43 cellular contexts compared by ENCODE assay signal in the genomic region with DNA sequence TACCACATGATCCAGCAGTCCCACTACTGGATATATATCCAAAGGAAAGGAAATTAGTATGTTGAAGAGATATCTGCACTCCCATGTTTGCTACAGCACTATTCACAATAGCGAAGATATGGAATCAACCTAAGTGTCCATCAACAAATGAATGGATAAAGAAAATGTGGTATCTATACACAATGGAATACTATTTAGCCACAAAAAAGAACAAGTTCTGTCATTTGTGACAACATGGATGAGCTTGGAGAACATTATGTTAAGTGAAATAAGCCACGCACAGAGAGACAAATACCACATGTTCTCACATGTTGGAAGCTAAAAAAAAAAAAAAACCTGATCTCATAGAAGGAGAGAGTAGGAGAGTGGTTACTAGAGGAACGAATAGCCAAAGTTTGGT. TPM values are rescaled to one million over a fixed set of nuclear protein-coding genes. Genes with fewer than 3 reads are reported as not detected.
"Had no signal": no experiment of that assay in that cellular context is flagged by ENCODE, and none has a peak within 500 bp of the region (broad histone marks: within the 10 kb centered on the region; RNA-seq: fewer than 3 reads in every experiment).

No MANE protein-coding gene starts in this region.

- H3K27ac ChIP-seq: adrenal gland, ascending aorta, body of pancreas, brain microvascular endothelial cell, breast epithelium, cardiac muscle cell had no signal

- H3K4me1 ChIP-seq: ascending aorta, body of pancreas, breast epithelium had no signal

- H3K27me3 ChIP-seq: adrenal gland, ascending aorta, body of pancreas, brain microvascular endothelial cell, breast epithelium, cardiac muscle cell had no signal

- H3K9me3 Mint-ChIP-seq: activated naive CD4-positive, alpha-beta T cell treated with anti-CD3 and anti-CD28 coated beads, Interleukin-2, amount 50 U/mL, for 24 hours; central memory CD8-positive, alpha-beta T cell had no signal

- H3K4me1 Mint-ChIP-seq: activated naive CD4-positive, alpha-beta T cell treated with anti-CD3 and anti-CD28 coated beads, Interleukin-2, amount 10 ng/mL, durations not matched to agents 7 days and 5 days; activated naive CD4-positive, alpha-beta T cell treated with anti-CD3 and anti-CD28 coated beads, Interleukin-2, amount 50 U/mL, for 24 hours; activated naive CD8-positive, alpha-beta T cell treated with anti-CD3 and anti-CD28 coated beads, Interleukin-2, amount 10 ng/mL, durations not matched to agents 7 days and 5 days; brain; central memory CD8-positive, alpha-beta T cell had no signal

- H3K36me3 ChIP-seq: breast epithelium had no signal

- DNase-seq: activated effector memory CD4-positive, alpha-beta T cell treated with anti-CD3 and anti-CD28 coated beads, Interleukin-2, amount 50 U/mL, for 16 hours; activated effector memory CD4-positive, alpha-beta T cell treated with Interleukin-2 at 50 U/mL for 16 hours; activated gamma-delta T cell; activated gamma-delta T cell treated with Interleukin-2 at 50 U/mL for 16 hours; activated naive CD4-positive, alpha-beta T cell; activated naive CD4-positive, alpha-beta T cell treated with anti-CD3 and anti-CD28 coated beads for 36 hours; activated naive CD4-positive, alpha-beta T cell treated with anti-CD3 and anti-CD28 coated beads, Interleukin-2, amount 10 ng/mL, durations not matched to agents 7 days and 5 days; activated naive CD4-positive, alpha-beta T cell treated with anti-CD3 and anti-CD28 coated beads, Interleukin-2, amount 50 U/mL, for 16 hours; activated naive CD4-positive, alpha-beta T cell treated with Interleukin-2 at 50 U/mL for 16 hours; activated naive CD8-positive, alpha-beta T cell treated with anti-CD3 and anti-CD28 coated beads for 36 hours; activated naive CD8-positive, alpha-beta T cell treated with anti-CD3 and anti-CD28 coated beads, Interleukin-2, amount 10 ng/mL, durations not matched to agents 7 days and 5 days; activated naive CD8-positive, alpha-beta T cell treated with anti-CD3 and anti-CD28 coated beads, Interleukin-2, amount 50 U/mL, for 24 hours; activated T-cell treated with anti-CD3 and anti-CD28 coated beads, Interleukin-2, amount 50 U/mL, for 1 hour; activated T-cell treated with anti-CD3 and anti-CD28 coated beads, Interleukin-2, amount 50 U/mL, for 24 hours; activated T-cell treated with anti-CD3 and anti-CD28 coated beads, Interleukin-2, amount 50 U/mL, for 4 hours; activated T-cell treated with anti-CD3 and anti-CD28 coated beads, Interleukin-2, amount 50 U/mL, for 48 hours; activated T-cell treated with anti-CD3 and anti-CD28 coated beads, Interleukin-2, amount 50 U/mL, for 72 hours; adrenal gland; amniotic stem cell; amygdala; anterior cingulate cortex; aorta; body of pancreas; brain microvascular endothelial cell; caudate nucleus; central memory CD4-positive, alpha-beta T cell; cerebellar nuclear complex had no signal

- H3K4me3 Mint-ChIP-seq: activated naive CD4-positive, alpha-beta T cell treated with anti-CD3 and anti-CD28 coated beads for 36 hours; activated naive CD4-positive, alpha-beta T cell treated with anti-CD3 and anti-CD28 coated beads, Interleukin-2, amount 10 ng/mL, durations not matched to agents 7 days and 5 days; activated naive CD4-positive, alpha-beta T cell treated with anti-CD3 and anti-CD28 coated beads, Interleukin-2, amount 50 U/mL, for 24 hours; activated naive CD8-positive, alpha-beta T cell; activated naive CD8-positive, alpha-beta T cell treated with anti-CD3 and anti-CD28 coated beads for 36 hours; activated naive CD8-positive, alpha-beta T cell treated with anti-CD3 and anti-CD28 coated beads, Interleukin-2, amount 10 ng/mL, durations not matched to agents 7 days and 5 days; activated naive CD8-positive, alpha-beta T cell treated with anti-CD3 and anti-CD28 coated beads, Interleukin-2, amount 50 U/mL, for 24 hours; activated T-cell treated with anti-CD3 and anti-CD28 coated beads, Interleukin-2, amount 50 U/mL, for 24 hours; activated T-cell treated with anti-CD3 and anti-CD28 coated beads, Interleukin-2, amount 50 U/mL, for 4 hours; activated T-cell treated with anti-CD3 and anti-CD28 coated beads, Interleukin-2, amount 50 U/mL, for 72 hours; activated T-helper 1 cell treated with anti-CD3 and anti-CD28 coated beads, Interleukin-12 subunit alpha, Interleukin-12 subunit beta, Interleukin-2, Interleukin-4 antibody, amounts not matched to agents 30 ng/mL and 10 ng/mL and 1 ng/mL, durations not matched to agents 14 hours and 24 hours and 36 hours; activated T-helper 17 cell treated with anti-CD3 and anti-CD28 coated beads, Interleukin-2, amount 50 U/mL, for 72 hours; brain; central memory CD8-positive, alpha-beta T cell had no signal

- H3K9me3 ChIP-seq: adrenal gland, ascending aorta, body of pancreas had no signal

- H3K27me3 Mint-ChIP-seq: activated naive CD4-positive, alpha-beta T cell treated with anti-CD3 and anti-CD28 coated beads, Interleukin-2, amount 10 ng/mL, durations not matched to agents 7 days and 5 days; activated naive CD4-positive, alpha-beta T cell treated with anti-CD3 and anti-CD28 coated beads, Interleukin-2, amount 50 U/mL, for 24 hours; activated naive CD8-positive, alpha-beta T cell; activated naive CD8-positive, alpha-beta T cell treated with anti-CD3 and anti-CD28 coated beads for 36 hours; activated naive CD8-positive, alpha-beta T cell treated with anti-CD3 and anti-CD28 coated beads, Interleukin-2, amount 10 ng/mL, durations not matched to agents 7 days and 5 days; activated naive CD8-positive, alpha-beta T cell treated with anti-CD3 and anti-CD28 coated beads, Interleukin-2, amount 50 U/mL, for 24 hours; activated T-cell treated with anti-CD3 and anti-CD28 coated beads, Interleukin-2, amount 50 U/mL, for 24 hours; activated T-helper 17 cell treated with anti-CD3 and anti-CD28 coated beads, Interleukin-2, amount 50 U/mL, for 72 hours; brain; central memory CD8-positive, alpha-beta T cell had no signal

- FAIRE-seq: astrocyte, bronchial epithelial cell had no signal

- H3K27ac Mint-ChIP-seq: activated naive CD4-positive, alpha-beta T cell treated with anti-CD3 and anti-CD28 coated beads for 36 hours; activated naive CD4-positive, alpha-beta T cell treated with anti-CD3 and anti-CD28 coated beads, Interleukin-2, amount 10 ng/mL, durations not matched to agents 7 days and 5 days; activated naive CD4-positive, alpha-beta T cell treated with anti-CD3 and anti-CD28 coated beads, Interleukin-2, amount 50 U/mL, for 24 hours; activated naive CD4-positive, alpha-beta T cell treated with anti-CD3 and anti-CD28 coated beads, Interleukin-2, amount 50 U/mL, for 72 hours; activated naive CD8-positive, alpha-beta T cell; activated naive CD8-positive, alpha-beta T cell treated with anti-CD3 and anti-CD28 coated beads for 36 hours; activated naive CD8-positive, alpha-beta T cell treated with anti-CD3 and anti-CD28 coated beads, Interleukin-2, amount 10 ng/mL, durations not matched to agents 7 days and 5 days; activated naive CD8-positive, alpha-beta T cell treated with anti-CD3 and anti-CD28 coated beads, Interleukin-2, amount 50 U/mL, for 24 hours; activated T-cell treated with anti-CD3 and anti-CD28 coated beads, Interleukin-2, amount 50 U/mL, for 24 hours; activated T-cell treated with anti-CD3 and anti-CD28 coated beads, Interleukin-2, amount 50 U/mL, for 72 hours; activated T-helper 1 cell treated with anti-CD3 and anti-CD28 coated beads, Interleukin-12 subunit alpha, Interleukin-12 subunit beta, Interleukin-2, Interleukin-4 antibody, amounts not matched to agents 30 ng/mL and 10 ng/mL and 1 ng/mL, durations not matched to agents 14 hours and 24 hours and 36 hours; activated T-helper 17 cell treated with anti-CD3 and anti-CD28 coated beads, Interleukin-2, amount 50 U/mL, for 72 hours; activated T-helper 2 cell treated with anti-CD3 and anti-CD28 coated beads, Interferon-gamma antibody, Interleukin-2, Interleukin-4, amounts not matched to agents 10 μg/mL and 5 μg/mL and 100 μg/mL, durations not matched to agents 14 hours and 24 hours and 36 hours; brain had no signal

- H3K4me3 ChIP-seq: adrenal gland, ascending aorta, body of pancreas, breast epithelium, cardiac muscle cell had no signal

- ATAC-seq: activated naive CD4-positive, alpha-beta T cell treated with anti-CD3 and anti-CD28 coated beads, Interleukin-2, amount 50 U/mL, for 72 hours; activated naive CD8-positive, alpha-beta T cell treated with anti-CD3 and anti-CD28 coated beads, Interleukin-2, amount 50 U/mL, for 24 hours; activated T-cell treated with anti-CD3 and anti-CD28 coated beads, Interleukin-2, amount 50 U/mL, for 4 hours; activated T-cell treated with anti-CD3 and anti-CD28 coated beads, Interleukin-2, amount 50 U/mL, for 72 hours; activated T-helper 17 cell treated with anti-CD3 and anti-CD28 coated beads, Interleukin-2, amount 50 U/mL, for 72 hours; body of pancreas had no signal

RNA-seq across cellular contexts. Expression of a gene that starts 21.2 kb away (rescaled TPM):
- total RNA-seq: activated naive CD4-positive, alpha-beta T cell treated with anti-CD3 and anti-CD28 coated beads for 36 hours; activated naive CD8-positive, alpha-beta T cell treated with anti-CD3 and anti-CD28 coated beads for 36 hours; activated naive CD8-positive, alpha-beta T cell treated with anti-CD3 and anti-CD28 coated beads, Interleukin-2, amount 10 ng/mL, durations not matched to agents 7 days and 5 days; activated T-cell treated with anti-CD3 and anti-CD28 coated beads, Interleukin-2, amount 50 U/mL, for 4 hours; activated T-helper 2 cell treated with anti-CD3 and anti-CD28 coated beads, Interferon-gamma antibody, Interleukin-2, Interleukin-4, amounts not matched to agents 10 μg/mL and 5 μg/mL and 100 μg/mL, durations not matched to agents 14 hours and 24 hours and 36 hours; aorta; ascending aorta; astrocyte; body of pancreas; breast epithelium; bronchial epithelial cell; cerebellum; chondrocyte had no signal
- polyA plus RNA-seq: adipose tissue, aorta had no signal
